ENCODE assay signal across 8 cellular contexts in genomic region chr14:22871962-22872832, GRCh38. TPM values are rescaled to one million over a fixed set of nuclear protein-coding genes. Genes with fewer than 3 reads are reported as not detected.
DNase-seq lines count a peak whose midpoint lies in the region; ATAC-seq and TF ChIP-seq lines count a peak whose summit lies in the region.

No MANE protein-coding gene starts in this region.

- ATAC-seq in GM18498 (IDR thresholded peaks at IDR 0.05; ENCODE audit: unreplicated experiment) (peak; percentile 26), HG03025 (IDR thresholded peaks at IDR 0.05; ENCODE audit: low FRiP score, unreplicated experiment) (peak; percentile 26), left lung (peak; percentile 78)

- TF ChIP-seq CTCF in colonic mucosa (IDR thresholded peaks at IDR 0.05) (peak; percentile 95), left lung (IDR thresholded peaks at IDR 0.05) (peak; percentile 81 to 87)

- H3K27me3 ChIP-seq in colonic mucosa (no peaks in the 10 kb centered on the region), left lung (no peaks in the 10 kb centered on the region)

- H3K4me3 ChIP-seq in colonic mucosa (peak overlapping the region; percentile 57), left lung (peak overlapping the region; percentile 97 to 98)

- H3K9me3 ChIP-seq in colonic mucosa = no peaks in the 10 kb centered on the region
- H3K9me3 ChIP-seq in left lung = no peaks in the 10 kb centered on the region

- DNase-seq in 8988T = peak; percentile 62
- peak; percentile 77 for DNase-seq in NCI-H2171 treated with DMSO at 0.1 percent for 48 hours (lab: John Stamatoyannopoulos, UW)
- DNase-seq in activated CD4-positive, alpha-beta T cell treated with anti-CD3 and anti-CD28 coated beads for 1 hour = peak; percentile 58
- peak; percentile 94 for DNase-seq in colonic mucosa
- DNase-seq in left lung = peak; percentile 82 to 84
- peak; percentile 73 for DNase-seq in stimulated activated CD4-positive, alpha-beta T cell treated with anti-CD3 and anti-CD28 coated beads, Interleukin-2, amount 100 ng/mL, for 48 hours

- intact Hi-C loops in colonic mucosa (cut with DNase I) = no loop called here
- intact Hi-C loops in left lung (cut with DNase I) = no loop called here

- H3K4me1 ChIP-seq in colonic mucosa (peaks cover 7% of the 10 kb centered on the region), left lung (peaks cover 8 to 37% of the 10 kb centered on the region in 2 donors)

- peak overlapping the region; percentile 99 for H3K27ac ChIP-seq in colonic mucosa
- peak overlapping the region; percentile 97 to 100 for H3K27ac ChIP-seq in left lung

- H3K36me3 ChIP-seq in colonic mucosa (peaks cover 30% of the 10 kb centered on the region), left lung (peaks cover 0 to 41% of the 10 kb centered on the region in 2 donors)

- H3K9ac ChIP-seq in colonic mucosa (ENCODE audit: low read depth in 2 of 2, low read length in 2 of 2) = peak overlapping the region; percentile 95 to 98

RNA-seq across cellular contexts. Expression of gene LRP10, which starts 0.7 kb away (rescaled TPM):
- total RNA-seq in colonic mucosa = 100 to 1,000 TPM; 204 to 222 TPM
- total RNA-seq in left lung = 100 to 1,000 TPM; 141 to 147 TPM

RNA-seq across cellular contexts. Expression of gene REM2, which starts 10.8 kb away (rescaled TPM):
- total RNA-seq in colonic mucosa (under 1 TPM; 0.24 to 0.30 TPM), left lung (under 1 TPM; 0.29 to 0.73 TPM)

RNA-seq across cellular contexts. Expression of gene MMP14, which starts 35.8 kb away (rescaled TPM):
- 10 to 100 TPM; 59.1 to 82.8 TPM for total RNA-seq in colonic mucosa
- total RNA-seq in left lung = 100 to 1,000 TPM; 201 to 225 TPM

RNA-seq across cellular contexts. Expression of gene MRPL52, which starts 42.5 kb away (rescaled TPM):
- total RNA-seq in colonic mucosa (100 to 1,000 TPM in 1 of 2 donors, 10 to 100 TPM in 1; 79.1 to 156 TPM), left lung (10 to 100 TPM; 72.3 to 84.7 TPM)

RNA-seq across cellular contexts. Expression of gene RBM23, which starts 46.8 kb away (rescaled TPM):
- total RNA-seq in colonic mucosa (10 to 100 TPM; 66.8 to 67.7 TPM), left lung (10 to 100 TPM; 64.9 to 81.8 TPM)

Comparison
In these comparisons a context has a peak if more than half of its experiments do, and no peak if none do; other contexts are left out.
1. Peak in every context shown above with its lines: DNase-seq, ATAC-seq, H3K4me3 ChIP-seq and H3K27ac ChIP-seq.
2. ATAC-seq: peak in every context shown above with its lines; median percentile 78 in left lung; 26 in GM18498; 26 in HG03025.